In genomic region chr12:49478949-49479664, GRCh38 we compare ENCODE assay signal across 26 cellular contexts. TPM values are rescaled to one million over a fixed set of nuclear protein-coding genes. Genes with fewer than 3 reads are reported as not detected.
DNase-seq lines count a peak whose midpoint lies in the region; ATAC-seq lines count a peak whose summit lies in the region.
"Had no signal": no experiment of that assay in that cellular context is flagged by ENCODE, and none has a peak within 500 bp of the region (broad histone marks: within the 10 kb centered on the region; RNA-seq: fewer than 3 reads in every experiment).

No MANE protein-coding gene starts in this region.

- ATAC-seq in esophagus mucosa: peak; percentile 28
- ATAC-seq: activated CD4-positive, CD25-positive, alpha-beta regulatory T cell treated with anti-CD3 and anti-CD28 coated beads, Interleukin-2, amount 50 U/mL, for 24 hours; activated CD8-positive, alpha-beta T cell treated with anti-CD3 and anti-CD28 coated beads, Interleukin-2, amount 10 ng/mL, durations not matched to agents 7 days and 5 days; gastroesophageal sphincter; PC-3 had no signal

- H3K27ac ChIP-seq in HUES48 (ENCODE audit: low read depth, low read length) (peak overlapping the region; percentile 26), skeletal muscle tissue (ENCODE audit: low read depth, low read length) (peak overlapping the region; percentile 26)
- H3K27ac ChIP-seq: gastroesophageal sphincter, prostate gland, stomach had no signal

- no peaks in the 10 kb centered on the region for H3K9me3 ChIP-seq in HUES48 (ENCODE audit: control insufficient read depth, insufficient read depth, low read length)
- H3K9me3 ChIP-seq in skeletal muscle tissue (ENCODE audit: control insufficient read depth in 3 of 3, low read length in 3 of 3): no peaks in the 10 kb centered on the region
- H3K9me3 ChIP-seq: gastroesophageal sphincter, prostate gland, stomach had no signal

- no peaks in the 10 kb centered on the region for H3K36me3 Mint-ChIP-seq in activated CD4-positive, alpha-beta T cell treated with anti-CD3 and anti-CD28 coated beads, Interleukin-2, amount 10 ng/mL, durations not matched to agents 7 days and 5 days (ENCODE audit: low read depth)

- H3K36me3 ChIP-seq in HUES48 (ENCODE audit: control insufficient read depth, insufficient read depth, low read length) (no peaks in the 10 kb centered on the region), skeletal muscle tissue (ENCODE audit: control insufficient read depth in 3 of 3, insufficient read depth in 3 of 3, low read length in 3 of 3) (no peaks in the 10 kb centered on the region)
- H3K36me3 ChIP-seq: prostate gland had no signal

- H3K4me1 Mint-ChIP-seq in activated CD4-positive, alpha-beta T cell treated with anti-CD3 and anti-CD28 coated beads, Interleukin-2, amount 10 ng/mL, durations not matched to agents 7 days and 5 days: peaks cover 17% of the 10 kb centered on the region

- no peaks in the 10 kb centered on the region for H3K27me3 ChIP-seq in HUES48 (ENCODE audit: control insufficient read depth, insufficient read depth, low read length)
- H3K27me3 ChIP-seq in skeletal muscle tissue (ENCODE audit: control insufficient read depth in 3 of 3, insufficient read depth in 3 of 3, low read length in 3 of 3): no peaks in the 10 kb centered on the region
- H3K27me3 ChIP-seq: gastroesophageal sphincter, stomach had no signal

- H3K4me3 ChIP-seq in HUES48 (ENCODE audit: low read depth, low read length) (no peak overlapping the region), skeletal muscle tissue (ENCODE audit: low read length in 3 of 3) (no peak overlapping the region)
- H3K4me3 ChIP-seq: gastroesophageal sphincter, prostate gland, smooth muscle cell, stomach had no signal

- DNase-seq in NCI-H146 (lab: John Stamatoyannopoulos, UW) (peak; percentile 50), NCI-H146 treated with DMSO at 0.1 percent for 48 hours (lab: John Stamatoyannopoulos, UW; ENCODE audit: unreplicated experiment) (no peak), dermis blood vessel endothelial cell (no peak), NCI-H226 (no peak)
- no peak for DNase-seq in activated CD4-positive, alpha-beta T cell treated with anti-CD3 and anti-CD28 coated beads, Interleukin-2, amount 10 ng/mL, durations not matched to agents 7 days and 5 days
- DNase-seq: 8988T; activated CD8-positive, alpha-beta T cell treated with anti-CD3 and anti-CD28 coated beads, Interleukin-2, amount 10 ng/mL, durations not matched to agents 7 days and 5 days; activated naive CD4-positive, alpha-beta T cell treated with Interleukin-2 at 50 U/mL for 16 hours; activated T-cell treated with anti-CD3 and anti-CD28 coated beads, Interleukin-2, amount 50 U/mL, for 1 hour; DND-41; NCI-H1417 treated with DMSO at 0.1 percent for 48 hours; NCI-H774; PC-3; stimulated activated CD4-positive, alpha-beta T cell treated with anti-CD3 and anti-CD28 coated beads, Interleukin-4, amount 100 ng/mL, for 24 hours; stomach; trophoblast cell had no signal

- no peaks in the 10 kb centered on the region for H3K9me3 Mint-ChIP-seq in activated CD4-positive, alpha-beta T cell treated with anti-CD3 and anti-CD28 coated beads, Interleukin-2, amount 10 ng/mL, durations not matched to agents 7 days and 5 days
- H3K9me3 Mint-ChIP-seq: T-helper 2 cell treated with Interferon-gamma antibody and Interleukin-4, amounts not matched to agents 5 μg/mL and 100 μg/mL, for 36 hours had no signal

- CTCF ChIA-PET in activated CD4-positive, alpha-beta T cell treated with anti-CD3 and anti-CD28 coated beads, Interleukin-2, amount 10 ng/mL, durations not matched to agents 7 days and 5 days (lab: Charles Lee): no interaction called here

- H3K9ac ChIP-seq in HUES48 (ENCODE audit: low read depth, low read length) (no peak overlapping the region), skeletal muscle tissue (ENCODE audit: low read depth in 1 of 3, low read length in 3 of 3) (peak overlapping the region in 1 of 3 donors; percentile 26)

- no peaks in the 10 kb centered on the region for H3K27me3 Mint-ChIP-seq in activated CD4-positive, alpha-beta T cell treated with anti-CD3 and anti-CD28 coated beads, Interleukin-2, amount 10 ng/mL, durations not matched to agents 7 days and 5 days
- H3K27me3 Mint-ChIP-seq: B cell had no signal

- no peak overlapping the region for H3K4me3 Mint-ChIP-seq in activated CD4-positive, alpha-beta T cell treated with anti-CD3 and anti-CD28 coated beads, Interleukin-2, amount 10 ng/mL, durations not matched to agents 7 days and 5 days
- H3K4me3 Mint-ChIP-seq: activated CD8-positive, alpha-beta T cell treated with anti-CD3 and anti-CD28 coated beads, Interleukin-2, amount 10 ng/mL, durations not matched to agents 7 days and 5 days; B cell; T-helper 2 cell treated with Interferon-gamma antibody and Interleukin-4, amounts not matched to agents 5 μg/mL and 100 μg/mL, for 36 hours had no signal

- peaks cover 33% of the 10 kb centered on the region for H3K4me1 ChIP-seq in HUES48 (ENCODE audit: control insufficient read depth, insufficient read depth, low read length)
- H3K4me1 ChIP-seq in skeletal muscle tissue (ENCODE audit: control insufficient read depth in 3 of 3, insufficient read depth in 3 of 3, low read length in 3 of 3): peaks cover 6 to 22% (median 16%) of the 10 kb centered on the region in 3 donors
- H3K4me1 ChIP-seq: gastroesophageal sphincter, prostate gland had no signal

- POLR2A ChIA-PET in activated CD4-positive, alpha-beta T cell treated with anti-CD3 and anti-CD28 coated beads, Interleukin-2, amount 10 ng/mL, durations not matched to agents 7 days and 5 days (lab: Charles Lee): no interaction called here

- no peak overlapping the region for H3K27ac Mint-ChIP-seq in activated CD4-positive, alpha-beta T cell treated with anti-CD3 and anti-CD28 coated beads, Interleukin-2, amount 10 ng/mL, durations not matched to agents 7 days and 5 days
- H3K27ac Mint-ChIP-seq: activated CD8-positive, alpha-beta T cell treated with anti-CD3 and anti-CD28 coated beads, Interleukin-2, amount 10 ng/mL, durations not matched to agents 7 days and 5 days; B cell; T-helper 2 cell treated with Interferon-gamma antibody and Interleukin-4, amounts not matched to agents 5 μg/mL and 100 μg/mL, for 36 hours had no signal

RNA-seq across cellular contexts. Expression of gene KCNH3, which starts 59.7 kb away (rescaled TPM):
- total RNA-seq in esophagus mucosa (not detected), skeletal muscle tissue (0.52 TPM), dermis blood vessel endothelial cell (0.09 TPM in 1 of 2 replicates, not detected in the other)
- total RNA-seq in activated CD4-positive, alpha-beta T cell treated with anti-CD3 and anti-CD28 coated beads, Interleukin-2, amount 10 ng/mL, durations not matched to agents 7 days and 5 days: 1 to 10 TPM; 1.9 to 2.3 TPM
- total RNA-seq: MCF 10A had no signal
